ENCODE assay signal across 9 cellular contexts in the genomic region with DNA sequence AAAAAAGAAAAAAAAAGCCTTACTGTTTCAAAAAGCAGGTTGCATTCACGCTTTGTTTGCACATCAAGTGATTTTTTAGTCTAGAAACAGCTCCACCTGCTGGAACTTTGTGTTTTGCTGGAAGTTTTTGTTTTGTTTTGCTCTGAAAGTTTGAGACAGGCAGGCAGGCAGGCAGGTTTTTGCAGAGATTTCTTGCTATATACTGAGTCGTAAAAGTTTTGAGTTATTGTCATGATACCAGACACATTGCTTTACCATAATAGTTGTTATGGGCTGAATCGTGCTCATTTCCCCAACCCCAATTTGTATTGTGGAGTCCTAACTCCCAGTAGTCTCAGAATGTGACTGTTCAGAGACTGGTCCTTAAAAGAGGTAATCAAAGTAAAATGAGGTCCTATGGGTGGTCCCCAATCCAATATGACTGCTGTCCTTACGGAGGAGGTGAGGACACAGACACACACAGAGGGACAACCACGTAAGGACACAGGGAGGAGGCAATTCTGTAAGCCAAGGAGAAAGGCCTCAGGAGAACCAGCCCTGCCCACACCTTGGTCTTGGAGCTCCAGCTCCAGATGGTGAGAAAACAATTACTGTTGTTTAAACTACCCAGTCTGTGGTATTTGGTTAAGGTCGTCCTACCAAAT. TPM values are rescaled to one million over a fixed set of nuclear protein-coding genes. Genes with fewer than 3 reads are reported as not detected.
DNase-seq lines count a peak whose midpoint lies in the region; ATAC-seq, FAIRE-seq and TF ChIP-seq lines count a peak whose summit lies in the region.
"Had no signal": no experiment of that assay in that cellular context is flagged by ENCODE, and none has a peak within 500 bp of the region (broad histone marks: within the 10 kb centered on the region; RNA-seq: fewer than 3 reads in every experiment).

No MANE protein-coding gene starts in this region.

- ATAC-seq in CD4-positive, alpha-beta T cell (ENCODE audit: poor library complexity): no peak
- ATAC-seq in HG02973 (IDR thresholded peaks at IDR 0.05; ENCODE audit: unreplicated experiment): no peak
- ATAC-seq in HG02981 (IDR thresholded peaks at IDR 0.05; ENCODE audit: unreplicated experiment): no peak

- H3K4me1 ChIP-seq in Peyer's patch: no peaks in the 10 kb centered on the region

- H3K27ac ChIP-seq in CD4-positive, alpha-beta T cell (ENCODE audit: low read depth, low read length): no peak overlapping the region
- no peak overlapping the region for H3K27ac ChIP-seq in Peyer's patch

- H3K36me3 ChIP-seq in Peyer's patch (no peaks in the 10 kb centered on the region), bronchial epithelial cell (ENCODE audit: control insufficient read depth, insufficient read depth, low read length) (no peaks in the 10 kb centered on the region)

- POLR2A ChIA-PET in CD4-positive, alpha-beta T cell (lab: Charles Lee): interaction anchor here (0.8 to 2.6 kb wide), 6 partner anchors 28 to 69 kb away, joined by 3 to 15 read pairs (median 4); a partner anchor contains a TSS

- peak; percentile 86 for TF ChIP-seq CTCF in CD4-positive, alpha-beta T cell (IDR thresholded peaks at IDR 0.05)
- TF ChIP-seq CTCF in GM13976 (IDR thresholded peaks at IDR 0.05; ENCODE audit: borderline replicate concordance, control extremely low read depth, extremely low read depth, insufficient read depth, missing control alignments) (peak; percentile 28), Peyer's patch (IDR thresholded peaks at IDR 0.05) (peak in 5 of 6 experiments; percentile 25 to 53 (median 31)), bronchial epithelial cell (IDR thresholded peaks at IDR 0.05; ENCODE audit: insufficient read depth, low read length, severe bottlenecking) (peak; percentile 62)

- H3K27me3 Mint-ChIP-seq in CD4-positive, alpha-beta T cell: no peaks in the 10 kb centered on the region

- in situ Hi-C loops in GM13976 (cut with MboI; ENCODE audit: low sequenced_read_pairs, unreplicated experiment): no loop called here

- H3K9me3 Mint-ChIP-seq in CD4-positive, alpha-beta T cell: peaks cover 2% of the 10 kb centered on the region

- no peak overlapping the region for H3K4me3 Mint-ChIP-seq in CD4-positive, alpha-beta T cell

- DNase-seq in CD4-positive, alpha-beta T cell: peak in 8 of 10 experiments; percentile 5 to 35 (median 20)
- no peak for DNase-seq in GM13976 (ENCODE audit: low spot score)
- no peak for DNase-seq in Peyer's patch
- peak; percentile 28 for DNase-seq in bronchial epithelial cell (ENCODE audit: low read depth)
- peak; percentile 38 to 73 for DNase-seq in lung microvascular endothelial cell (ENCODE audit: low read depth in 2 of 2)
- DNase-seq in COLO829 (ENCODE audit: low spot score): no peak

- H3K27ac Mint-ChIP-seq in CD4-positive, alpha-beta T cell: no peak overlapping the region

- no peak overlapping the region for H3K4me3 ChIP-seq in Peyer's patch
- no peak overlapping the region for H3K4me3 ChIP-seq in bronchial epithelial cell (ENCODE audit: low read depth, low read length)

- no peaks in the 10 kb centered on the region for H3K27me3 ChIP-seq in CD4-positive, alpha-beta T cell (ENCODE audit: control insufficient read depth, insufficient read depth, low read length)
- no peaks in the 10 kb centered on the region for H3K27me3 ChIP-seq in Peyer's patch
- no peaks in the 10 kb centered on the region for H3K27me3 ChIP-seq in bronchial epithelial cell (ENCODE audit: control insufficient read depth, insufficient read depth, low read length)

- intact Hi-C loops in CD4-positive, alpha-beta T cell (cut with DNase I, micrococcal nuclease): loop anchor here (1.0 to 10.0 kb wide), 8 partner anchors 28 to 427 kb away; a partner anchor contains a TSS

- no peaks in the 10 kb centered on the region for H3K9me3 ChIP-seq in CD4-positive, alpha-beta T cell (ENCODE audit: control insufficient read depth, low read length)
- H3K9me3 ChIP-seq in Peyer's patch: no peaks in the 10 kb centered on the region

- CTCF ChIA-PET in CD4-positive, alpha-beta T cell (lab: Charles Lee): interaction anchor here (0.8 to 1.7 kb wide), 6 partner anchors 10 to 66 kb away, joined by 3 to 5 read pairs (median 4); no protein-coding TSS in a partner anchor

- FAIRE-seq in bronchial epithelial cell (lab: Jason Lieb, UNC): no peak

- TF ChIP-seq POLR2A in Peyer's patch (IDR thresholded peaks at IDR 0.05): no peak

- peaks cover 13% of the 10 kb centered on the region for H3K4me1 Mint-ChIP-seq in CD4-positive, alpha-beta T cell (ENCODE audit: low read depth)

- no peaks in the 10 kb centered on the region for H3K36me3 Mint-ChIP-seq in CD4-positive, alpha-beta T cell (ENCODE audit: low read depth)

RNA-seq across cellular contexts. Expression of a gene that starts 20.9 kb away (rescaled TPM):
- total RNA-seq in CD4-positive, alpha-beta T cell: not detected
- total RNA-seq in Peyer's patch (not detected), bronchial epithelial cell (not detected in 2 replicates), lung microvascular endothelial cell (not detected in 2 replicates)
- total RNA-seq: T-helper 2 cell treated with Interferon-gamma antibody and Interleukin-4, amounts not matched to agents 100 ng/mL and 5 ng/mL, for 36 hours had no signal

Comparison
In these comparisons a context has a peak if more than half of its experiments do, and no peak if none do; other contexts are left out.
1. DNase-seq: peak in CD4-positive, alpha-beta T cell (8 of 10), bronchial epithelial cell (single experiment) and lung microvascular endothelial cell (2 of 2); none in GM13976 (single experiment), Peyer's patch (0 of 3) and COLO829 (single experiment).
2. CTCF ChIP-seq: peak in every context shown above with its lines; median percentile 86 in CD4-positive, alpha-beta T cell; 62 in bronchial epithelial cell; 31 in Peyer's patch; 28 in GM13976.